8 cellular contexts compared by ENCODE assay signal in genomic region chr18:74598350-74599001, GRCh38. TPM values are rescaled to one million over a fixed set of nuclear protein-coding genes. Genes with fewer than 3 reads are reported as not detected.
DNase-seq lines count a peak whose midpoint lies in the region; TF ChIP-seq lines count a peak whose summit lies in the region.

No MANE protein-coding gene starts in this region.

- H3K27me3 Mint-ChIP-seq in T-helper 2 cell treated with Interferon-gamma antibody and Interleukin-4, amounts not matched to agents 5 μg/mL and 100 μg/mL, for 36 hours (ENCODE audit: low read depth) = no peaks in the 10 kb centered on the region

- H3K27me3 ChIP-seq in iPS-20b (ENCODE audit: insufficient read depth, low read length) = peaks cover 12% of the 10 kb centered on the region

- peaks cover 36% of the 10 kb centered on the region for H3K36me3 Mint-ChIP-seq in T-helper 2 cell treated with Interferon-gamma antibody and Interleukin-4, amounts not matched to agents 5 μg/mL and 100 μg/mL, for 36 hours (ENCODE audit: low read depth)

- H3K27ac Mint-ChIP-seq in T-helper 2 cell treated with Interferon-gamma antibody and Interleukin-4, amounts not matched to agents 5 μg/mL and 100 μg/mL, for 36 hours = peak overlapping the region; percentile 94

- CTCF ChIA-PET in GM10248 (lab: Yijun Ruan, JAX) = interaction anchor here (1.1 to 1.8 kb wide), 4 partner anchors 11 to 57 kb away, joined by 3 to 5 read pairs (median 4); no protein-coding TSS in a partner anchor

- TF ChIP-seq CTCF in GM10248 (IDR thresholded peaks at IDR 0.05; ENCODE audit: control extremely low read depth, extremely low read depth, low read depth, missing control alignments) (peak; percentile 17), LNCaP clone FGC (IDR thresholded peaks at IDR 0.05; ENCODE audit: control insufficient read depth, extremely low read depth, insufficient read depth) (no peak)

- DNase-seq in GM10248 (ENCODE audit: extremely low spot score) (peak; percentile 67), H4 (ENCODE audit: low spot score) (peak; percentile 46), LNCaP clone FGC (ENCODE audit: low read depth) (no peak), astrocyte of the hippocampus (ENCODE audit: low read depth, low spot score) (peak; percentile 65), cerebellar nuclear complex (lab: John Stamatoyannopoulos, UW) (no peak)
- peak; percentile 74 for DNase-seq in T-helper 2 cell treated with Interferon-gamma antibody and Interleukin-4, amounts not matched to agents 5 μg/mL and 100 μg/mL, for 36 hours (ENCODE audit: low spot score)
- DNase-seq in stimulated activated CD4-positive, alpha-beta T cell treated with anti-CD3 and anti-CD28 coated beads, Interleukin-12 subunit alpha, Interleukin-12 subunit beta, amount 100 ng/mL, for 24 hours (ENCODE audit: low read depth in 2 of 2) = peak; percentile 24 to 60

- H3K4me3 ChIP-seq in LNCaP clone FGC (ENCODE audit: low read depth, low read length) (peak overlapping the region; percentile 89), iPS-20b (ENCODE audit: low read length) (peak overlapping the region; percentile 89)

- POLR2A ChIA-PET in GM10248 (lab: Yijun Ruan, JAX) = interaction anchor here (0.6 to 1.6 kb wide), 2 partner anchors 11 to 1887 kb away, joined by 6 to 7 read pairs; no protein-coding TSS in a partner anchor

- no peaks in the 10 kb centered on the region for H3K9me3 ChIP-seq in iPS-20b (ENCODE audit: insufficient read depth, low read depth, low read length)

- peak overlapping the region; percentile 96 for H3K4me3 Mint-ChIP-seq in T-helper 2 cell treated with Interferon-gamma antibody and Interleukin-4, amounts not matched to agents 5 μg/mL and 100 μg/mL, for 36 hours

- H3K36me3 ChIP-seq in iPS-20b (ENCODE audit: insufficient read depth, low read depth, low read length) = peaks cover 4% of the 10 kb centered on the region; the same call in 1 of the 2 replicates

- no peaks in the 10 kb centered on the region for H3K9me3 Mint-ChIP-seq in T-helper 2 cell treated with Interferon-gamma antibody and Interleukin-4, amounts not matched to agents 5 μg/mL and 100 μg/mL, for 36 hours

- H3K4me1 ChIP-seq in iPS-20b (ENCODE audit: insufficient read depth, low read length) = peaks cover 6% of the 10 kb centered on the region

- no peak overlapping the region for H3K27ac ChIP-seq in iPS-20b (ENCODE audit: low read length)

- peaks cover 31% of the 10 kb centered on the region for H3K4me1 Mint-ChIP-seq in T-helper 2 cell treated with Interferon-gamma antibody and Interleukin-4, amounts not matched to agents 5 μg/mL and 100 μg/mL, for 36 hours (ENCODE audit: low read depth)

- H3K9ac ChIP-seq in iPS-20b (ENCODE audit: low read depth, low read length) = peak overlapping the region; percentile 95; the same call in 1 of the 2 replicates

RNA-seq across cellular contexts. Expression of gene ZNF407, which starts 0.8 kb away (rescaled TPM):
- 3.5 and 5.6 TPM in 2 replicates for total RNA-seq in H4 (2014; rRNA removed; shearing (Covaris generic))

Comparison
In these comparisons a context has a peak if more than half of its experiments do, and no peak if none do; other contexts are left out.
1. DNase-seq: peak in GM10248 (single experiment), H4 (single experiment), T-helper 2 cell treated with Interferon-gamma antibody and Interleukin-4, amounts not matched to agents 5 μg/mL and 100 μg/mL, for 36 hours (single experiment), astrocyte of the hippocampus (single experiment) and stimulated activated CD4-positive, alpha-beta T cell treated with anti-CD3 and anti-CD28 coated beads, Interleukin-12 subunit alpha, Interleukin-12 subunit beta, amount 100 ng/mL, for 24 hours (2 of 2); none in LNCaP clone FGC (single experiment) and cerebellar nuclear complex (0 of 2).